In the genomic region with DNA sequence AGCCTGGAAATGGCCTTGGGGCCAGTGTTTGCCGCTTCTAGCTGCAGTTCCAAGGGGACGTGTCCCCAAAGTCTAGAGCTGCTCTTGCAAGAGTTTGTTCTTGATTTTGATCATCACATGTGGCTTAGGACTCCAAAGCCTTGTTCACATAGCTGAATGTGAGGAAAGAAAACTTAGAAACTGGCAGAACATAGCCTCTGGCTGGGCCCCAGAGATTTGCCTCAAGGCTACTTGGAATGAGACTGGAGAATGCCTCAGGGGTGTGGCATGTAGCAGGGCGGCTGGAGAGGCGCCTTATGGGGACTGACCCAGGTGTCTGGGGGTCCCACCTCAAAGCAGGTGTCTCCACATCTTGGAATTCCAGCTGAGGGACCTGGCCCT, we compare ENCODE assay signal across 1 cellular context.
TF ChIP-seq lines count a peak whose summit lies in the region.

No MANE protein-coding gene starts in this region.

TF ChIP-seq in K562, 482 proteins besides CTCF, POLR2A, EP300 and RAD21 (continued from another document):
- TF ChIP-seq, protein P1, sequence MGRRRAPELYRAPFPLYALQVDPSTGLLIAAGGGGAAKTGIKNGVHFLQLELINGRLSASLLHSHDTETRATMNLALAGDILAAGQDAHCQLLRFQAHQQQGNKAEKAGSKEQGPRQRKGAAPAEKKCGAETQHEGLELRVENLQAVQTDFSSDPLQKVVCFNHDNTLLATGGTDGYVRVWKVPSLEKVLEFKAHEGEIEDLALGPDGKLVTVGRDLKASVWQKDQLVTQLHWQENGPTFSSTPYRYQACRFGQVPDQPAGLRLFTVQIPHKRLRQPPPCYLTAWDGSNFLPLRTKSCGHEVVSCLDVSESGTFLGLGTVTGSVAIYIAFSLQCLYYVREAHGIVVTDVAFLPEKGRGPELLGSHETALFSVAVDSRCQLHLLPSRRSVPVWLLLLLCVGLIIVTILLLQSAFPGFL (CRISPR knock-in tag; IDR thresholded peaks at IDR 0.05), result no peak
- TF ChIP-seq ZNF707 (CRISPR knock-in tag; conservative IDR thresholded peaks at IDR 0.05) (no peak), ZKSCAN8 (CRISPR knock-in tag; IDR thresholded peaks at IDR 0.05) (no peak), NR3C1 (CRISPR knock-in tag; IDR thresholded peaks at IDR 0.05) (no peak)
